In genomic region chr2:72141032-72141645, GRCh38 we compare ENCODE assay signal across 24 cellular contexts. TPM values are rescaled to one million over a fixed set of nuclear protein-coding genes. Genes with fewer than 3 reads are reported as not detected.
DNase-seq lines count a peak whose midpoint lies in the region; ATAC-seq and TF ChIP-seq lines count a peak whose summit lies in the region.
"Had no signal": no experiment of that assay in that cellular context is flagged by ENCODE, and none has a peak within 500 bp of the region (broad histone marks: within the 10 kb centered on the region; RNA-seq: fewer than 3 reads in every experiment).

No MANE protein-coding gene starts in this region.

- POLR2A ChIA-PET in SK-N-SH (lab: Yijun Ruan, JAX), result no interaction called here

- peaks cover 26% of the 10 kb centered on the region for H3K27me3 ChIP-seq in SK-N-SH (ENCODE audit: insufficient read depth)
- no peaks in the 10 kb centered on the region for H3K27me3 ChIP-seq in aorta (ENCODE audit: control insufficient read depth in 1 of 2, insufficient read depth in 2 of 2, low read length in 1 of 2)

- no peaks in the 10 kb centered on the region for H3F3A ChIP-seq in SK-N-SH (replicated peaks; ENCODE audit: insufficient read depth)

- TF ChIP-seq EP300 in SK-N-SH (IDR thresholded peaks at IDR 0.05; ENCODE audit: borderline replicate concordance in 1 of 2, low read depth in 1 of 2, low read length in 1 of 2), result no peak

- no peak overlapping the region for H3K4me3 Mint-ChIP-seq in natural killer cell treated with Interleukin-12 subunit alpha and Interleukin-12 subunit beta and Interleukin-15 and Interleukin-18, amount 100 ng/mL, for 72 hours
- no peak overlapping the region for H3K4me3 Mint-ChIP-seq in natural killer cell
- H3K4me3 Mint-ChIP-seq: CD8-positive, alpha-beta T cell; naive B cell had no signal

- TF ChIP-seq CTCF in SK-N-SH (IDR thresholded peaks at IDR 0.05), result no peak
- no peak for TF ChIP-seq CTCF in natural killer cell (IDR thresholded peaks at IDR 0.05)
- TF ChIP-seq CTCF in omental fat pad (IDR thresholded peaks at IDR 0.05), result no peak

- no peaks in the 10 kb centered on the region for H3K9me3 ChIP-seq in SK-N-SH
- H3K9me3 ChIP-seq in aorta (ENCODE audit: control insufficient read depth, low read length), result no peaks in the 10 kb centered on the region
- H3K9me3 ChIP-seq: upper lobe of left lung had no signal

- H3K4me3 ChIP-seq in SK-N-SH (ENCODE audit: low read depth in 2 of 2, low read length in 1 of 2), result no peak overlapping the region
- H3K4me3 ChIP-seq in aorta (ENCODE audit: low read length in 2 of 2), result no peak overlapping the region
- H3K4me3 ChIP-seq: cardiac muscle cell, upper lobe of left lung had no signal

- H3K4me1 ChIP-seq in SK-N-SH (ENCODE audit: control insufficient read depth in 1 of 2, insufficient read depth in 2 of 2, low read depth in 1 of 2, low read length in 1 of 2), result peaks cover 0 to 9% of the 10 kb centered on the region in 2 experiments; a peak in 1 of 4 replicates
- H3K4me1 ChIP-seq in aorta (ENCODE audit: control insufficient read depth in 1 of 2, insufficient read depth in 2 of 2, low read length in 2 of 2), result no peaks in the 10 kb centered on the region

- ATAC-seq in SK-N-SH treated with all-trans-retinoic acid at 6 μM for 48 hours, result no peak
- ATAC-seq in natural killer cell treated with Interleukin-12 subunit alpha and Interleukin-12 subunit beta and Interleukin-15 and Interleukin-18, amount 100 ng/mL, for 72 hours, result no peak
- ATAC-seq in natural killer cell, result no peak
- ATAC-seq in omental fat pad (ENCODE audit: low FRiP score), result no peak
- no peak for ATAC-seq in aorta (ENCODE audit: low FRiP score)
- ATAC-seq: CD8-positive, alpha-beta T cell had no signal

- no peak overlapping the region for H3K4me2 ChIP-seq in SK-N-SH

- H3K36me3 ChIP-seq in SK-N-SH (replicated peaks in 1 of 2; ENCODE audit: control insufficient read depth in 1 of 2, insufficient read depth in 2 of 2, low read length in 1 of 2) (no peaks in the 10 kb centered on the region), aorta (ENCODE audit: control insufficient read depth in 1 of 2, insufficient read depth in 2 of 2, low read length in 1 of 2) (no peaks in the 10 kb centered on the region)
- H3K36me3 ChIP-seq: cardiac muscle cell, upper lobe of left lung had no signal

- H3K27ac Mint-ChIP-seq in natural killer cell treated with Interleukin-12 subunit alpha and Interleukin-12 subunit beta and Interleukin-15 and Interleukin-18, amount 100 ng/mL, for 72 hours, result no peak overlapping the region
- no peak overlapping the region for H3K27ac Mint-ChIP-seq in natural killer cell
- H3K27ac Mint-ChIP-seq: CD8-positive, alpha-beta T cell had no signal

- H2AFZ ChIP-seq in SK-N-SH (ENCODE audit: low read depth), result no peak overlapping the region
- H2AFZ ChIP-seq: parathyroid adenoma had no signal

- CTCF ChIA-PET in SK-N-SH (lab: Yijun Ruan, JAX), result interaction anchor here (1.1 to 5.7 kb wide), 6 partner anchors 8 to 592 kb away, joined by 3 to 58 read pairs (median 5); partner anchors contain the start of gene CYP26B1

- 100% methylated on average over 4 of the region's 5 CpGs for WGBS in SK-N-SH (ENCODE audit: low lambda C conversion rate)
- WGBS in aorta, 2 donors, result 82 to 88% methylated on average over 5 of the region's 5 CpGs

- H3K79me2 ChIP-seq in SK-N-SH (ENCODE audit: insufficient read depth), result no peaks in the 10 kb centered on the region
- H3K79me2 ChIP-seq: parathyroid adenoma had no signal

- H3K27ac ChIP-seq in SK-N-SH (ENCODE audit: low read depth in 2 of 2, low read length in 1 of 2), result no peak overlapping the region
- no peak overlapping the region for H3K27ac ChIP-seq in aorta (ENCODE audit: low read depth in 1 of 2, low read length in 2 of 2)
- H3K27ac ChIP-seq: 22Rv1, cardiac muscle cell, parathyroid adenoma, upper lobe of left lung had no signal

- intact Hi-C loops in natural killer cell (cut with micrococcal nuclease) (no loop called here), aorta (cut with DNase I) (loop anchor here (10.0 kb wide), 3 partner anchors 426 to 526 kb away; no protein-coding TSS in a partner anchor)

- H4K20me1 ChIP-seq in SK-N-SH (ENCODE audit: insufficient read depth), result no peaks in the 10 kb centered on the region

- no peaks in the 10 kb centered on the region for H3K36me3 Mint-ChIP-seq in natural killer cell treated with Interleukin-12 subunit alpha and Interleukin-12 subunit beta and Interleukin-15 and Interleukin-18, amount 100 ng/mL, for 72 hours
- no peaks in the 10 kb centered on the region for H3K36me3 Mint-ChIP-seq in natural killer cell
- H3K36me3 Mint-ChIP-seq: CD8-positive, alpha-beta T cell had no signal

- H3K4me1 Mint-ChIP-seq in natural killer cell treated with Interleukin-12 subunit alpha and Interleukin-12 subunit beta and Interleukin-15 and Interleukin-18, amount 100 ng/mL, for 72 hours (ENCODE audit: low read depth in 2 of 2), result peaks cover 5 to 9% of the 10 kb centered on the region in 2 donors
- H3K4me1 Mint-ChIP-seq in natural killer cell, result peaks cover 7 to 15% of the 10 kb centered on the region in 2 donors

- TF ChIP-seq RAD21 in SK-N-SH (IDR thresholded peaks at IDR 0.05; ENCODE audit: low read length), result no peak

- peaks cover 12 to 16% of the 10 kb centered on the region in 2 donors for H3K27me3 Mint-ChIP-seq in natural killer cell treated with Interleukin-12 subunit alpha and Interleukin-12 subunit beta and Interleukin-15 and Interleukin-18, amount 100 ng/mL, for 72 hours
- H3K27me3 Mint-ChIP-seq in natural killer cell (ENCODE audit: low read depth in 2 of 2), result peaks cover 12 to 22% of the 10 kb centered on the region in 2 donors

- no peaks in the 10 kb centered on the region for H3K9me2 ChIP-seq in SK-N-SH

- no peaks in the 10 kb centered on the region for H3K9me3 Mint-ChIP-seq in natural killer cell treated with Interleukin-12 subunit alpha and Interleukin-12 subunit beta and Interleukin-15 and Interleukin-18, amount 100 ng/mL, for 72 hours
- H3K9me3 Mint-ChIP-seq in natural killer cell, result no peaks in the 10 kb centered on the region
- H3K9me3 Mint-ChIP-seq: CD8-positive, alpha-beta T cell had no signal

- H3K9ac ChIP-seq in SK-N-SH, result no peak overlapping the region
- H3K9ac ChIP-seq: parathyroid adenoma had no signal

- peak; percentile 21 for DNase-seq in SK-N-SH
- DNase-seq in natural killer cell treated with Interleukin-12 subunit alpha and Interleukin-12 subunit beta and Interleukin-15 and Interleukin-18, amount 100 ng/mL, for 72 hours (ENCODE audit: low spot score), result peak; percentile 16
- DNase-seq in natural killer cell, result no peak
- peak; percentile 14 for DNase-seq in omental fat pad (ENCODE audit: low spot score)
- peak; percentile 20 to 51 for DNase-seq in aorta
- no peak for DNase-seq in cerebellum (ENCODE audit: low spot score)
- no peak for DNase-seq in occipital lobe (lab: John Stamatoyannopoulos, UW)
- DNase-seq: activated CD4-positive, alpha-beta T cell treated with anti-CD3 and anti-CD28 coated beads, Interleukin-2, amount 50 U/mL, for 48 hours; activated naive CD4-positive, alpha-beta T cell treated with Interleukin-2 at 50 U/mL for 16 hours; mesenchymal stem cell; naive B cell; NCI-H1694; NCI-H2171 treated with DMSO at 0.1 percent for 48 hours; NCI-H69; RPMI8226; T-helper 9 cell had no signal

TF ChIP-seq in SK-N-SH, 30 proteins besides CTCF, POLR2A, EP300 and RAD21 (continues in another document):
- no peak for TF ChIP-seq SMC3 (IDR thresholded peaks at IDR 0.05; ENCODE audit: low read depth, low read length)
- no peak for TF ChIP-seq EZH2phosphoT487 (IDR thresholded peaks at IDR 0.05; ENCODE audit: borderline replicate concordance, low read depth)
- no peak for TF ChIP-seq GABPA (IDR thresholded peaks at IDR 0.05; ENCODE audit: low read depth)
- TF ChIP-seq, protein P1, sequence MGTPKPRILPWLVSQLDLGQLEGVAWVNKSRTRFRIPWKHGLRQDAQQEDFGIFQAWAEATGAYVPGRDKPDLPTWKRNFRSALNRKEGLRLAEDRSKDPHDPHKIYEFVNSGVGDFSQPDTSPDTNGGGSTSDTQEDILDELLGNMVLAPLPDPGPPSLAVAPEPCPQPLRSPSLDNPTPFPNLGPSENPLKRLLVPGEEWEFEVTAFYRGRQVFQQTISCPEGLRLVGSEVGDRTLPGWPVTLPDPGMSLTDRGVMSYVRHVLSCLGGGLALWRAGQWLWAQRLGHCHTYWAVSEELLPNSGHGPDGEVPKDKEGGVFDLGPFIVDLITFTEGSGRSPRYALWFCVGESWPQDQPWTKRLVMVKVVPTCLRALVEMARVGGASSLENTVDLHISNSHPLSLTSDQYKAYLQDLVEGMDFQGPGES (IDR thresholded peaks at IDR 0.05; ENCODE audit: low read depth, low read length), result no peak
- no peak for TF ChIP-seq RFX5 (IDR thresholded peaks at IDR 0.05; ENCODE audit: low read length)
- TF ChIP-seq FOSL2 (IDR thresholded peaks at IDR 0.05; ENCODE audit: borderline replicate concordance, low read depth), result no peak
- no peak for TF ChIP-seq CHD2 (IDR thresholded peaks at IDR 0.05; ENCODE audit: low read length, partially characterized antibody)

TF ChIP-seq in SK-N-SH treated with all-trans-retinoic acid at 6 μM for 48 hours, 23 proteins besides CTCF, POLR2A, EP300 and RAD21:
- TF ChIP-seq TCF4 (CRISPR knock-in tag; IDR thresholded peaks at IDR 0.05; ENCODE audit: borderline replicate concordance) (no peak), CSDC2 (CRISPR knock-in tag; IDR thresholded peaks at IDR 0.05) (no peak), ZNF8 (CRISPR knock-in tag; IDR thresholded peaks at IDR 0.05) (no peak), ZNF565 (CRISPR knock-in tag; conservative IDR thresholded peaks at IDR 0.05; ENCODE audit: low read depth) (no peak)

RNA-seq across cellular contexts. Expression of gene CYP26B1, which starts 6.5 kb away (rescaled TPM):
- polyA plus RNA-seq in SK-N-SH (2012; rRNA removed) (0.26 and 0.33 TPM in 2 replicates), aorta (1 to 10 TPM; 1.4 to 2.0 TPM)
- 0.18 TPM in 2 replicates for polyA plus RNA-seq in SK-N-SH (2012; cell fraction: cytosol; rRNA removed)
- 0.83 and 0.92 TPM in 2 replicates for polyA plus RNA-seq in SK-N-SH (2012; cell fraction: nucleus; rRNA removed)
- not detected for total RNA-seq in natural killer cell treated with Interleukin-12 subunit alpha and Interleukin-12 subunit beta and Interleukin-15 and Interleukin-18, amount 100 ng/mL, for 72 hours
- total RNA-seq in natural killer cell (not detected), omental fat pad (10 to 100 TPM; 10.6 to 36.6 (median 18.8) TPM), aorta (10 to 100 TPM in 1 of 2 donors, 1 to 10 TPM in 1; 8.8 to 12.9 TPM), cerebellum (47.5 TPM), occipital lobe (3.1 TPM)
- total RNA-seq: CD8-positive, alpha-beta T cell; dermis microvascular lymphatic vessel endothelial cell; G401 had no signal

Comparison
In these comparisons a context has a peak if more than half of its experiments do, and no peak if none do; other contexts are left out.
1. DNase-seq: peak in SK-N-SH (single experiment), natural killer cell treated with Interleukin-12 subunit alpha and Interleukin-12 subunit beta and Interleukin-15 and Interleukin-18, amount 100 ng/mL, for 72 hours (single experiment), omental fat pad (single experiment) and aorta (2 of 2); none in natural killer cell (single experiment), cerebellum (single experiment) and occipital lobe (single experiment).